ENCODE assay signal across 13 cellular contexts in genomic region chr22:37672920-37673453, GRCh38. TPM values are rescaled to one million over a fixed set of nuclear protein-coding genes. Genes with fewer than 3 reads are reported as not detected.
DNase-seq lines count a peak whose midpoint lies in the region; ATAC-seq, FAIRE-seq and TF ChIP-seq lines count a peak whose summit lies in the region.
"Had no signal": no experiment of that assay in that cellular context is flagged by ENCODE, and none has a peak within 500 bp of the region (broad histone marks: within the 10 kb centered on the region; RNA-seq: fewer than 3 reads in every experiment).

No MANE protein-coding gene starts in this region.

- peaks cover under 1 to 18% (median 7%) of the 10 kb centered on the region in 11 experiments; a peak in 20 of 22 replicates for H3K36me3 ChIP-seq in BLaER1 treated with 17β-estradiol and CSF1 and Interleukin-3, amounts not matched to agents 10 nM and 100 nM
- H3K36me3 ChIP-seq in rectal smooth muscle tissue (ENCODE audit: control insufficient read depth, insufficient read depth, low read length), result no peaks in the 10 kb centered on the region

- DNase-seq in HL-60 (ENCODE audit: low read depth in 1 of 2, low spot score in 1 of 2) (peak in 1 of 2 experiments; percentile 57), RCC 7860 (ENCODE audit: low spot score) (no peak), foreskin melanocyte (no peak), GM12892 (ENCODE audit: insufficient read length) (no peak)
- DNase-seq in activated T-helper 2 cell treated with anti-CD3 and anti-CD28 coated beads, Interferon-gamma antibody, Interleukin-2, Interleukin-4, amounts not matched to agents 10 μg/mL and 5 μg/mL and 100 μg/mL, durations not matched to agents 14 hours and 24 hours and 36 hours (ENCODE audit: low spot score), result no peak
- DNase-seq: GOT3, lower lobe of right lung, OCI-M1 had no signal

- H3K9me3 ChIP-seq in BLaER1 treated with 17β-estradiol and CSF1 and Interleukin-3, amounts not matched to agents 10 nM and 100 nM (replicated peaks in 1 of 11), result no peaks in the 10 kb centered on the region
- H3K9me3 ChIP-seq: lower lobe of right lung had no signal

- no peak for TF ChIP-seq CTCF in HL-60 (IDR thresholded peaks at IDR 0.05; ENCODE audit: insufficient read depth, low read length)

- H3K36me3 Mint-ChIP-seq in activated T-helper 2 cell treated with anti-CD3 and anti-CD28 coated beads, Interferon-gamma antibody, Interleukin-2, Interleukin-4, amounts not matched to agents 10 μg/mL and 5 μg/mL and 100 μg/mL, durations not matched to agents 14 hours and 24 hours and 36 hours (ENCODE audit: low read depth), result peaks cover 17% of the 10 kb centered on the region
- H3K36me3 Mint-ChIP-seq: activated naive CD8-positive, alpha-beta T cell had no signal

- H3K9me3 Mint-ChIP-seq in activated T-helper 2 cell treated with anti-CD3 and anti-CD28 coated beads, Interferon-gamma antibody, Interleukin-2, Interleukin-4, amounts not matched to agents 10 μg/mL and 5 μg/mL and 100 μg/mL, durations not matched to agents 14 hours and 24 hours and 36 hours, result no peaks in the 10 kb centered on the region

- peak overlapping the region; percentile 59 to 97 (median 79) for H3K4me2 ChIP-seq in BLaER1 treated with 17β-estradiol and CSF1 and Interleukin-3, amounts not matched to agents 10 nM and 100 nM

- no peak overlapping the region for H3K4me3 Mint-ChIP-seq in activated T-helper 2 cell treated with anti-CD3 and anti-CD28 coated beads, Interferon-gamma antibody, Interleukin-2, Interleukin-4, amounts not matched to agents 10 μg/mL and 5 μg/mL and 100 μg/mL, durations not matched to agents 14 hours and 24 hours and 36 hours (ENCODE audit: low read depth)
- H3K4me3 Mint-ChIP-seq: activated naive CD8-positive, alpha-beta T cell had no signal

- H3K4me1 Mint-ChIP-seq in activated T-helper 2 cell treated with anti-CD3 and anti-CD28 coated beads, Interferon-gamma antibody, Interleukin-2, Interleukin-4, amounts not matched to agents 10 μg/mL and 5 μg/mL and 100 μg/mL, durations not matched to agents 14 hours and 24 hours and 36 hours (ENCODE audit: low read depth), result peaks cover 39% of the 10 kb centered on the region

- H3K4me1 ChIP-seq in BLaER1 treated with 17β-estradiol and CSF1 and Interleukin-3, amounts not matched to agents 10 nM and 100 nM, result peaks cover 38 to 75% (median 67%) of the 10 kb centered on the region in 10 experiments
- peaks cover 14% of the 10 kb centered on the region for H3K4me1 ChIP-seq in rectal smooth muscle tissue (ENCODE audit: control insufficient read depth, insufficient read depth, low read length)

- FAIRE-seq in RCC 7860 (lab: Jason Lieb, UNC) (no peak), GM12892 (lab: Jason Lieb, UNC) (no peak)

- H3K27ac ChIP-seq in BLaER1 treated with 17β-estradiol and CSF1 and Interleukin-3, amounts not matched to agents 10 nM and 100 nM, result peak overlapping the region in 9 of 11 experiments; percentile 1 to 62 (median 35); a peak in 13 of 22 replicates
- peak overlapping the region; percentile 36 for H3K27ac ChIP-seq in HL-60 (replicated peaks)
- H3K27ac ChIP-seq in rectal smooth muscle tissue (ENCODE audit: low read depth, low read length), result peak overlapping the region; percentile 67

- H4K20me1 ChIP-seq in BLaER1 treated with 17β-estradiol and CSF1 and Interleukin-3, amounts not matched to agents 10 nM and 100 nM, result peaks cover 0 to 21% (median 0%) of the 10 kb centered on the region in 11 experiments; a peak in 10 of 22 replicates

- no peaks in the 10 kb centered on the region for H3K27me3 ChIP-seq in BLaER1 treated with 17β-estradiol and CSF1 and Interleukin-3, amounts not matched to agents 10 nM and 100 nM
- no peaks in the 10 kb centered on the region for H3K27me3 ChIP-seq in HL-60 (ENCODE audit: insufficient read depth, poor library complexity, severe bottlenecking)
- H3K27me3 ChIP-seq in rectal smooth muscle tissue (ENCODE audit: control insufficient read depth, insufficient read depth, low read length), result no peaks in the 10 kb centered on the region

- H3K27me3 Mint-ChIP-seq in activated T-helper 2 cell treated with anti-CD3 and anti-CD28 coated beads, Interferon-gamma antibody, Interleukin-2, Interleukin-4, amounts not matched to agents 10 μg/mL and 5 μg/mL and 100 μg/mL, durations not matched to agents 14 hours and 24 hours and 36 hours (ENCODE audit: low read depth), result no peaks in the 10 kb centered on the region
- H3K27me3 Mint-ChIP-seq: activated naive CD8-positive, alpha-beta T cell had no signal

- TF ChIP-seq POLR2A in GM12892 (IDR thresholded peaks at IDR 0.05; ENCODE audit: low read depth, low read length), result no peak

- H3K4me3 ChIP-seq in BLaER1 treated with 17β-estradiol and CSF1 and Interleukin-3, amounts not matched to agents 10 nM and 100 nM, result no peak overlapping the region
- no peak overlapping the region for H3K4me3 ChIP-seq in HL-60 (replicated peaks; ENCODE audit: insufficient read depth, low read length)
- no peak overlapping the region for H3K4me3 ChIP-seq in rectal smooth muscle tissue (ENCODE audit: low read length)
- H3K4me3 ChIP-seq: lower lobe of right lung had no signal

- H3K9ac ChIP-seq in BLaER1 treated with 17β-estradiol and CSF1 and Interleukin-3, amounts not matched to agents 10 nM and 100 nM, result peak overlapping the region in 8 of 11 experiments; percentile 7 to 63 (median 24); a peak in 9 of 22 replicates
- H3K9ac ChIP-seq in rectal smooth muscle tissue (ENCODE audit: low read length), result no peak overlapping the region

- intact Hi-C loops in activated T-helper 2 cell treated with anti-CD3 and anti-CD28 coated beads, Interferon-gamma antibody, Interleukin-2, Interleukin-4, amounts not matched to agents 10 μg/mL and 5 μg/mL and 100 μg/mL, durations not matched to agents 14 hours and 24 hours and 36 hours (cut with micrococcal nuclease), result loop anchor here (10.0 kb wide), 1 partner anchor 172 kb away; the partner anchor contains the start of genes ANKRD54 and EIF3L

- no peak for ATAC-seq in GM21723 (IDR thresholded peaks at IDR 0.05; ENCODE audit: unreplicated experiment)
- ATAC-seq: esophagus mucosa, lower lobe of right lung had no signal

- H3K27ac Mint-ChIP-seq in activated T-helper 2 cell treated with anti-CD3 and anti-CD28 coated beads, Interferon-gamma antibody, Interleukin-2, Interleukin-4, amounts not matched to agents 10 μg/mL and 5 μg/mL and 100 μg/mL, durations not matched to agents 14 hours and 24 hours and 36 hours, result peak overlapping the region; percentile 17

RNA-seq across cellular contexts. Expression of gene LGALS1, which starts 2.4 kb away (rescaled TPM):
- 892 and 921 TPM in 2 replicates for total RNA-seq in activated T-helper 2 cell treated with anti-CD3 and anti-CD28 coated beads, Interferon-gamma antibody, Interleukin-2, Interleukin-4, amounts not matched to agents 10 μg/mL and 5 μg/mL and 100 μg/mL, durations not matched to agents 14 hours and 24 hours and 36 hours
- polyA plus RNA-seq in GM12892 (2012; ENCODE audit: missing spikeins), result 993 TPM

RNA-seq across cellular contexts. Expression of gene NOL12, which starts 13.2 kb away (rescaled TPM):
- total RNA-seq in activated T-helper 2 cell treated with anti-CD3 and anti-CD28 coated beads, Interferon-gamma antibody, Interleukin-2, Interleukin-4, amounts not matched to agents 10 μg/mL and 5 μg/mL and 100 μg/mL, durations not matched to agents 14 hours and 24 hours and 36 hours, result 55.4 and 60.6 TPM in 2 replicates
- polyA plus RNA-seq in GM12892 (2012; ENCODE audit: missing spikeins), result 18.5 TPM

RNA-seq across cellular contexts. Expression of gene PDXP, which starts 14.5 kb away (rescaled TPM):
- total RNA-seq in activated T-helper 2 cell treated with anti-CD3 and anti-CD28 coated beads, Interferon-gamma antibody, Interleukin-2, Interleukin-4, amounts not matched to agents 10 μg/mL and 5 μg/mL and 100 μg/mL, durations not matched to agents 14 hours and 24 hours and 36 hours, result 40.1 and 41.9 TPM in 2 replicates
- polyA plus RNA-seq in GM12892 (2012; ENCODE audit: missing spikeins), result 31.5 TPM

RNA-seq across cellular contexts. Expression of gene TRIOBP, which starts 23.9 kb away (rescaled TPM):
- 37.2 and 43.3 TPM in 2 replicates for total RNA-seq in activated T-helper 2 cell treated with anti-CD3 and anti-CD28 coated beads, Interferon-gamma antibody, Interleukin-2, Interleukin-4, amounts not matched to agents 10 μg/mL and 5 μg/mL and 100 μg/mL, durations not matched to agents 14 hours and 24 hours and 36 hours
- polyA plus RNA-seq in GM12892 (2012; ENCODE audit: missing spikeins), result 9.2 TPM

RNA-seq across cellular contexts. Expression of gene SH3BP1, which starts 33.5 kb away (rescaled TPM):
- 117 and 122 TPM in 2 replicates for total RNA-seq in activated T-helper 2 cell treated with anti-CD3 and anti-CD28 coated beads, Interferon-gamma antibody, Interleukin-2, Interleukin-4, amounts not matched to agents 10 μg/mL and 5 μg/mL and 100 μg/mL, durations not matched to agents 14 hours and 24 hours and 36 hours
- polyA plus RNA-seq in GM12892 (2012; ENCODE audit: missing spikeins), result 35.9 TPM
